ENCODE assay signal across 17 cellular contexts in genomic region chr20:37575884-37576283, GRCh38. TPM values are rescaled to one million over a fixed set of nuclear protein-coding genes. Genes with fewer than 3 reads are reported as not detected.
DNase-seq lines count a peak whose midpoint lies in the region; ATAC-seq and TF ChIP-seq lines count a peak whose summit lies in the region.
"Had no signal": no experiment of that assay in that cellular context is flagged by ENCODE, and none has a peak within 500 bp of the region (broad histone marks: within the 10 kb centered on the region; RNA-seq: fewer than 3 reads in every experiment).

No MANE protein-coding gene starts in this region.

- H3K9me3 Mint-ChIP-seq in stimulated activated naive B cell treated with anti-CD40 and anti-IgM and Interleukin-4, amounts not matched to agents 10 μg/mL and 1 μg/mL and 100 μg/mL, for 72 hours: no peaks in the 10 kb centered on the region
- peaks cover 5% of the 10 kb centered on the region for H3K9me3 Mint-ChIP-seq in glutamatergic neuron (ENCODE audit: unreplicated experiment)
- no peaks in the 10 kb centered on the region for H3K9me3 Mint-ChIP-seq in activated T-cell treated with anti-CD3 and anti-CD28 coated beads, Interleukin-2, amount 50 U/mL, for 72 hours
- H3K9me3 Mint-ChIP-seq: activated CD4-positive, alpha-beta T cell treated with anti-CD3 and anti-CD28 coated beads, Interleukin-2, amount 10 ng/mL, durations not matched to agents 24 days and 14 days; activated T-helper 17 cell treated with anti-CD3 and anti-CD28 coated beads, Interleukin-2, amount 50 U/mL, for 72 hours; dendritic cell treated with granulocyte-macrophage colony-stimulating factor and Interleukin-4, amounts not matched to agents 40 ng/mL and 50 ng/mL, for 4 days had no signal

- no peak overlapping the region for H3K27ac Mint-ChIP-seq in stimulated activated naive B cell treated with anti-CD40 and anti-IgM and Interleukin-4, amounts not matched to agents 10 μg/mL and 1 μg/mL and 100 μg/mL, for 72 hours
- H3K27ac Mint-ChIP-seq in glutamatergic neuron (ENCODE audit: unreplicated experiment): no peak overlapping the region
- no peak overlapping the region for H3K27ac Mint-ChIP-seq in activated T-cell treated with anti-CD3 and anti-CD28 coated beads, Interleukin-2, amount 50 U/mL, for 72 hours
- H3K27ac Mint-ChIP-seq: activated CD4-positive, alpha-beta T cell treated with anti-CD3 and anti-CD28 coated beads, Interleukin-2, amount 10 ng/mL, durations not matched to agents 24 days and 14 days; activated T-helper 17 cell treated with anti-CD3 and anti-CD28 coated beads, Interleukin-2, amount 50 U/mL, for 72 hours; dendritic cell treated with granulocyte-macrophage colony-stimulating factor and Interleukin-4, amounts not matched to agents 40 ng/mL and 50 ng/mL, for 4 days had no signal

- DNase-seq in activated effector memory CD4-positive, alpha-beta T cell treated with anti-CD3 and anti-CD28 coated beads, Interleukin-2, amount 50 U/mL, for 16 hours: peak; percentile 50
- no peak for DNase-seq in activated effector memory CD4-positive, alpha-beta T cell treated with Interleukin-2 at 50 U/mL for 16 hours
- peak; percentile 2 to 43 for DNase-seq in NOMO-1 (lab: John Stamatoyannopoulos, UW; ENCODE audit: unreplicated experiment in 2 of 2)
- DNase-seq in ecto neural progenitor cell (ENCODE audit: low spot score): peak; percentile 43
- DNase-seq in stimulated activated naive B cell treated with anti-CD40 and anti-IgM and Interleukin-4, amounts not matched to agents 10 μg/mL and 1 μg/mL and 100 μg/mL, for 72 hours: peak; percentile 15
- DNase-seq in glutamatergic neuron: no peak
- no peak for DNase-seq in activated T-cell treated with anti-CD3 and anti-CD28 coated beads, Interleukin-2, amount 50 U/mL, for 72 hours
- DNase-seq: activated CD4-positive, alpha-beta T cell treated with anti-CD3 and anti-CD28 coated beads, Interleukin-2, amount 10 ng/mL, durations not matched to agents 24 days and 14 days; anterior cingulate cortex; NCI-H1694 treated with DMSO at 0.1 percent for 48 hours; NCI-H774; posterior cingulate gyrus; SW 1271; uterus had no signal

- no peak for TF ChIP-seq CTCF in glutamatergic neuron (IDR thresholded peaks at IDR 0.05; ENCODE audit: partially characterized antibody, unreplicated experiment)

- peaks cover 37 to 48% of the 10 kb centered on the region in 2 donors for H3K27me3 Mint-ChIP-seq in stimulated activated naive B cell treated with anti-CD40 and anti-IgM and Interleukin-4, amounts not matched to agents 10 μg/mL and 1 μg/mL and 100 μg/mL, for 72 hours
- H3K27me3 Mint-ChIP-seq in glutamatergic neuron (ENCODE audit: unreplicated experiment): peaks cover 3% of the 10 kb centered on the region
- peaks cover 33% of the 10 kb centered on the region for H3K27me3 Mint-ChIP-seq in activated T-cell treated with anti-CD3 and anti-CD28 coated beads, Interleukin-2, amount 50 U/mL, for 72 hours (ENCODE audit: low read depth)

- ATAC-seq in stimulated activated naive B cell treated with anti-CD40 and anti-IgM and Interleukin-4, amounts not matched to agents 10 μg/mL and 1 μg/mL and 100 μg/mL, for 72 hours (replicated peaks): peak; percentile 87 to 91
- ATAC-seq in HG03520 (IDR thresholded peaks at IDR 0.05; ENCODE audit: unreplicated experiment): no peak
- ATAC-seq in activated T-cell treated with anti-CD3 and anti-CD28 coated beads, Interleukin-2, amount 50 U/mL, for 72 hours (replicated peaks in 1 of 2): no peak
- ATAC-seq: activated T-helper 17 cell treated with anti-CD3 and anti-CD28 coated beads, Interleukin-2, amount 50 U/mL, for 72 hours had no signal

- no peak overlapping the region for H3K4me3 Mint-ChIP-seq in stimulated activated naive B cell treated with anti-CD40 and anti-IgM and Interleukin-4, amounts not matched to agents 10 μg/mL and 1 μg/mL and 100 μg/mL, for 72 hours
- no peak overlapping the region for H3K4me3 Mint-ChIP-seq in glutamatergic neuron (ENCODE audit: unreplicated experiment)
- H3K4me3 Mint-ChIP-seq in activated T-cell treated with anti-CD3 and anti-CD28 coated beads, Interleukin-2, amount 50 U/mL, for 72 hours: no peak overlapping the region
- H3K4me3 Mint-ChIP-seq: activated CD4-positive, alpha-beta T cell treated with anti-CD3 and anti-CD28 coated beads, Interleukin-2, amount 10 ng/mL, durations not matched to agents 24 days and 14 days; activated T-helper 17 cell treated with anti-CD3 and anti-CD28 coated beads, Interleukin-2, amount 50 U/mL, for 72 hours; dendritic cell treated with granulocyte-macrophage colony-stimulating factor and Interleukin-4, amounts not matched to agents 40 ng/mL and 50 ng/mL, for 4 days had no signal

- peaks cover 12 to 21% of the 10 kb centered on the region in 2 donors for H3K4me1 Mint-ChIP-seq in stimulated activated naive B cell treated with anti-CD40 and anti-IgM and Interleukin-4, amounts not matched to agents 10 μg/mL and 1 μg/mL and 100 μg/mL, for 72 hours
- peaks cover 5% of the 10 kb centered on the region for H3K4me1 Mint-ChIP-seq in glutamatergic neuron (ENCODE audit: low read depth, unreplicated experiment)
- no peaks in the 10 kb centered on the region for H3K4me1 Mint-ChIP-seq in activated T-cell treated with anti-CD3 and anti-CD28 coated beads, Interleukin-2, amount 50 U/mL, for 72 hours (ENCODE audit: low read depth)
- H3K4me1 Mint-ChIP-seq: activated CD4-positive, alpha-beta T cell treated with anti-CD3 and anti-CD28 coated beads, Interleukin-2, amount 10 ng/mL, durations not matched to agents 24 days and 14 days; activated T-helper 17 cell treated with anti-CD3 and anti-CD28 coated beads, Interleukin-2, amount 50 U/mL, for 72 hours had no signal

- H3K36me3 Mint-ChIP-seq in stimulated activated naive B cell treated with anti-CD40 and anti-IgM and Interleukin-4, amounts not matched to agents 10 μg/mL and 1 μg/mL and 100 μg/mL, for 72 hours: peaks cover 0 to 2% of the 10 kb centered on the region in 2 donors
- H3K36me3 Mint-ChIP-seq in glutamatergic neuron (ENCODE audit: unreplicated experiment): no peaks in the 10 kb centered on the region
- H3K36me3 Mint-ChIP-seq in activated T-cell treated with anti-CD3 and anti-CD28 coated beads, Interleukin-2, amount 50 U/mL, for 72 hours (ENCODE audit: insufficient read depth in 2 of 2): no peaks in the 10 kb centered on the region

RNA-seq across cellular contexts. Expression of gene BLCAP, which starts 48.2 kb away (rescaled TPM):
- total RNA-seq in glutamatergic neuron (ENCODE audit: unreplicated experiment): 97.2 TPM
- total RNA-seq in activated T-cell treated with anti-CD3 and anti-CD28 coated beads, Interleukin-2, amount 50 U/mL, for 72 hours: 10 to 100 TPM; 35.5 to 39.2 TPM

RNA-seq across cellular contexts. Expression of gene NNAT, which starts 54.8 kb away (rescaled TPM):
- 1,047 TPM for total RNA-seq in glutamatergic neuron (ENCODE audit: unreplicated experiment)
- under 1 TPM; 0.19 to 0.93 TPM for total RNA-seq in activated T-cell treated with anti-CD3 and anti-CD28 coated beads, Interleukin-2, amount 50 U/mL, for 72 hours

Comparison
In these comparisons a context has a peak if more than half of its experiments do, and no peak if none do; other contexts are left out.
1. DNase-seq: peak in activated effector memory CD4-positive, alpha-beta T cell treated with anti-CD3 and anti-CD28 coated beads, Interleukin-2, amount 50 U/mL, for 16 hours (single experiment), NOMO-1 (2 of 2), ecto neural progenitor cell (single experiment) and stimulated activated naive B cell treated with anti-CD40 and anti-IgM and Interleukin-4, amounts not matched to agents 10 μg/mL and 1 μg/mL and 100 μg/mL, for 72 hours (single experiment); none in activated effector memory CD4-positive, alpha-beta T cell treated with Interleukin-2 at 50 U/mL for 16 hours (single experiment), glutamatergic neuron (single experiment) and activated T-cell treated with anti-CD3 and anti-CD28 coated beads, Interleukin-2, amount 50 U/mL, for 72 hours (0 of 2).
2. ATAC-seq: peak in stimulated activated naive B cell treated with anti-CD40 and anti-IgM and Interleukin-4, amounts not matched to agents 10 μg/mL and 1 μg/mL and 100 μg/mL, for 72 hours (2 of 2); none in HG03520 (single experiment) and activated T-cell treated with anti-CD3 and anti-CD28 coated beads, Interleukin-2, amount 50 U/mL, for 72 hours (0 of 2).
3. RNA of gene NNAT, which starts 54.8 kb away (total RNA-seq): 1,047 TPM in glutamatergic neuron (single experiment); 0.19 to 0.93 TPM in activated T-cell treated with anti-CD3 and anti-CD28 coated beads, Interleukin-2, amount 50 U/mL, for 72 hours; every median in the first group is over 100 times any median in the second.